In genomic region chr12:122080149-122081107, GRCh38 we compare ENCODE assay signal across 8 cellular contexts. TPM values are rescaled to one million over a fixed set of nuclear protein-coding genes. Genes with fewer than 3 reads are reported as not detected.
DNase-seq lines count a peak whose midpoint lies in the region; TF ChIP-seq lines count a peak whose summit lies in the region.

No MANE protein-coding gene starts in this region.

- H2AK5ac ChIP-seq in mesenchymal stem cell (ENCODE audit: low read length, severe bottlenecking): no peak overlapping the region

- H3K4me1 ChIP-seq in effector memory CD4-positive, alpha-beta T cell (ENCODE audit: control insufficient read depth, insufficient read depth, low read length, poor library complexity, severe bottlenecking): peaks cover 37% of the 10 kb centered on the region
- H3K4me1 ChIP-seq in mesenchymal stem cell (ENCODE audit: control insufficient read depth, insufficient read depth, low read depth, low read length) (peaks cover 16% of the 10 kb centered on the region), thyroid gland (peaks cover 32 to 39% of the 10 kb centered on the region in 2 donors)

- H3K9me3 ChIP-seq in effector memory CD4-positive, alpha-beta T cell (ENCODE audit: control insufficient read depth, low read length): no peaks in the 10 kb centered on the region
- H3K9me3 ChIP-seq in mesenchymal stem cell (ENCODE audit: control insufficient read depth, low read length): no peaks in the 10 kb centered on the region
- no peaks in the 10 kb centered on the region for H3K9me3 ChIP-seq in thyroid gland

- no peak overlapping the region for H4K8ac ChIP-seq in mesenchymal stem cell (ENCODE audit: low read length)

- intact Hi-C loops in thyroid gland (cut with DNase I): no loop called here

- H2AFZ ChIP-seq in mesenchymal stem cell (ENCODE audit: low read depth, low read length): no peak overlapping the region

- H2BK12ac ChIP-seq in mesenchymal stem cell (ENCODE audit: low read length in 2 of 2): peak overlapping the region in 1 of 2 experiments; percentile 8

- peak overlapping the region in 1 of 2 experiments; percentile 10 for H3K23ac ChIP-seq in mesenchymal stem cell (ENCODE audit: low read length in 2 of 2)

- in situ Hi-C loops in SK-MEL-5 (cut with HindIII; ENCODE audit: low pct_unique_long_range_greater_than_20kb, low sequenced_read_pairs): no loop called here

- no peak overlapping the region for H2BK5ac ChIP-seq in mesenchymal stem cell (ENCODE audit: low read depth, low read length, poor library complexity, severe bottlenecking)

- H3K18ac ChIP-seq in mesenchymal stem cell (ENCODE audit: low read depth in 1 of 2, low read length in 2 of 2): peak overlapping the region; percentile 35 to 92

- TF ChIP-seq POLR2A in thyroid gland (IDR thresholded peaks at IDR 0.05): peak in 1 of 2 donors; percentile 44

- H3K36me3 ChIP-seq in effector memory CD4-positive, alpha-beta T cell (ENCODE audit: control insufficient read depth, insufficient read depth, low read length): peaks cover 4% of the 10 kb centered on the region
- peaks cover 10 to 17% of the 10 kb centered on the region in 2 experiments for H3K36me3 ChIP-seq in mesenchymal stem cell (ENCODE audit: control insufficient read depth in 1 of 2, insufficient read depth in 2 of 2, low read depth in 1 of 2, low read length in 2 of 2)
- H3K36me3 ChIP-seq in thyroid gland: peaks cover 10 to 14% of the 10 kb centered on the region in 2 donors

- no peak for TF ChIP-seq CTCF in C4-2B (conservative IDR thresholded peaks at IDR 0.05)
- TF ChIP-seq CTCF in thyroid gland (IDR thresholded peaks at IDR 0.05): no peak

- H3K27ac ChIP-seq in C4-2B: peak overlapping the region; percentile 75
- H3K27ac ChIP-seq in effector memory CD4-positive, alpha-beta T cell (ENCODE audit: insufficient read depth, low read length, poor library complexity, severe bottlenecking): peak overlapping the region; percentile 77
- peak overlapping the region; percentile 24 for H3K27ac ChIP-seq in mesenchymal stem cell (ENCODE audit: low read length, poor library complexity, severe bottlenecking)
- peak overlapping the region; percentile 73 to 83 (median 82) for H3K27ac ChIP-seq in thyroid gland

- H3K27me3 ChIP-seq in effector memory CD4-positive, alpha-beta T cell (replicated peaks; ENCODE audit: control insufficient read depth, insufficient read depth, low read length, poor library complexity, severe bottlenecking): no peaks in the 10 kb centered on the region
- H3K27me3 ChIP-seq in mesenchymal stem cell (ENCODE audit: control insufficient read depth in 1 of 2, insufficient read depth in 1 of 2, low read length in 2 of 2): no peaks in the 10 kb centered on the region
- no peaks in the 10 kb centered on the region for H3K27me3 ChIP-seq in thyroid gland

- peak overlapping the region; percentile 94 for H3K9ac ChIP-seq in mesenchymal stem cell (ENCODE audit: low read length)

- peak overlapping the region; percentile 99 for H3K4me2 ChIP-seq in mesenchymal stem cell (ENCODE audit: low read length, poor library complexity, severe bottlenecking)

- peak overlapping the region; percentile 57 for H2BK15ac ChIP-seq in mesenchymal stem cell (ENCODE audit: low read depth, poor library complexity, severe bottlenecking)

- H3K4me3 ChIP-seq in effector memory CD4-positive, alpha-beta T cell (ENCODE audit: insufficient read depth, low read depth, low read length, poor library complexity, severe bottlenecking): peak overlapping the region; percentile 69
- H3K4me3 ChIP-seq in mesenchymal stem cell (ENCODE audit: insufficient read depth in 1 of 2, low read depth in 1 of 2, low read length in 2 of 2) (peak overlapping the region; percentile 86 to 99), thyroid gland (replicated peaks in 1 of 3) (peak overlapping the region; percentile 48 to 80 (median 76))

- DNase-seq in HK-2 (ENCODE audit: unreplicated experiment): peak; percentile 65
- DNase-seq in SK-MEL-5 (ENCODE audit: low read depth, low spot score): peak; percentile 51
- no peak for DNase-seq in effector memory CD4-positive, alpha-beta T cell
- peak; percentile 86 for DNase-seq in mesenchymal stem cell
- DNase-seq in thyroid gland: peak; percentile 82 to 84
- no peak for DNase-seq in NCI-H1092 (lab: John Stamatoyannopoulos, UW)
- DNase-seq in effector CD4-positive, alpha-beta T cell: no peak

- 18% methylated on average over 12 of the region's 18 CpGs for WGBS in mesenchymal stem cell
- WGBS in thyroid gland, 2 donors: 27 to 32% methylated on average over 18 of the region's 18 CpGs

- no peak overlapping the region for H2BK120ac ChIP-seq in mesenchymal stem cell (ENCODE audit: low read depth, low read length)

- peak overlapping the region in 1 of 2 experiments; percentile 43 for H3K4ac ChIP-seq in mesenchymal stem cell (ENCODE audit: low read depth in 1 of 2, low read length in 2 of 2)

- H4K91ac ChIP-seq in mesenchymal stem cell (ENCODE audit: low read length): no peak overlapping the region

- H3K79me1 ChIP-seq in mesenchymal stem cell (replicated peaks; ENCODE audit: low read length, poor library complexity, severe bottlenecking): peaks cover 9% of the 10 kb centered on the region

- peak overlapping the region in 1 of 2 experiments; percentile 45 for H3K14ac ChIP-seq in mesenchymal stem cell (ENCODE audit: low read length in 2 of 2)

RNA-seq across cellular contexts. Expression of gene MLXIP, which starts 1.9 kb away (rescaled TPM):
- 16.0 and 16.9 TPM in 2 replicates for total RNA-seq in SK-MEL-5 (2014; rRNA removed; shearing (Covaris generic))
- 64.5 and 90.8 TPM in 2 replicates for polyA plus RNA-seq in SK-MEL-5 (2015; cell fraction: cytosol; rRNA removed)
- polyA plus RNA-seq in SK-MEL-5 (2015; cell fraction: nucleus; rRNA removed): 100 and 109 TPM in 2 replicates
- polyA plus RNA-seq in mesenchymal stem cell (2013, experiment 1 of 2): 61.2 TPM
- 58.9 TPM for polyA plus RNA-seq in mesenchymal stem cell (2013, experiment 2 of 2)
- total RNA-seq in thyroid gland: 10 to 100 TPM; 34.0 to 70.1 (median 46.2) TPM

RNA-seq across cellular contexts. Expression of gene BCL7A, which starts 58.7 kb away (rescaled TPM):
- 11.7 and 14.4 TPM in 2 replicates for total RNA-seq in SK-MEL-5 (2014; rRNA removed; shearing (Covaris generic))
- polyA plus RNA-seq in SK-MEL-5 (2015; cell fraction: cytosol; rRNA removed): 25.0 and 33.8 TPM in 2 replicates
- 10.9 and 13.3 TPM in 2 replicates for polyA plus RNA-seq in SK-MEL-5 (2015; cell fraction: nucleus; rRNA removed)
- polyA plus RNA-seq in mesenchymal stem cell (2013, experiment 1 of 2): 6.3 TPM
- 5.9 TPM for polyA plus RNA-seq in mesenchymal stem cell (2013, experiment 2 of 2)
- total RNA-seq in thyroid gland: 10 to 100 TPM; 18.3 to 27.2 (median 22.7) TPM

Comparison
In these comparisons a context has a peak if more than half of its experiments do, and no peak if none do; other contexts are left out.
1. H3K27ac ChIP-seq: peak in every context shown above with its lines; median percentile 82 in thyroid gland; 77 in effector memory CD4-positive, alpha-beta T cell; 75 in C4-2B; 24 in mesenchymal stem cell.
2. DNase-seq: peak in HK-2 (single experiment), SK-MEL-5 (single experiment), mesenchymal stem cell (single experiment) and thyroid gland (2 of 2); none in effector memory CD4-positive, alpha-beta T cell (0 of 3), NCI-H1092 (single experiment) and effector CD4-positive, alpha-beta T cell (single experiment).
3. Peak in every context shown above with its lines, with median percentiles within 50 percentile points of each other: H3K4me3 ChIP-seq.